16 cellular contexts compared by ENCODE assay signal in genomic region chr4:52850406-52851119, GRCh38. TPM values are rescaled to one million over a fixed set of nuclear protein-coding genes. Genes with fewer than 3 reads are reported as not detected.
DNase-seq lines count a peak whose midpoint lies in the region; ATAC-seq, FAIRE-seq and TF ChIP-seq lines count a peak whose summit lies in the region.
"Had no signal": no experiment of that assay in that cellular context is flagged by ENCODE, and none has a peak within 500 bp of the region (broad histone marks: within the 10 kb centered on the region; RNA-seq: fewer than 3 reads in every experiment).

No MANE protein-coding gene starts in this region.

- FAIRE-seq in bronchial epithelial cell (lab: Jason Lieb, UNC) = peak; percentile 73
- FAIRE-seq: A204.1 had no signal

- H3K4me3 Mint-ChIP-seq in progenitor cell of endocrine pancreas (ENCODE audit: low read depth) = no peak overlapping the region
- H3K4me3 Mint-ChIP-seq: CD4-positive, alpha-beta T cell had no signal

- H3K27ac Mint-ChIP-seq in progenitor cell of endocrine pancreas = peak overlapping the region; percentile 7
- H3K27ac Mint-ChIP-seq: CD4-positive, alpha-beta T cell had no signal

- intact Hi-C loops in left colon (cut with DNase I, micrococcal nuclease) = no loop called here

- TF ChIP-seq CTCF in bronchial epithelial cell (IDR thresholded peaks at IDR 0.05; ENCODE audit: insufficient read depth, low read length, severe bottlenecking) (no peak), progenitor cell of endocrine pancreas (IDR thresholded peaks at IDR 0.05; ENCODE audit: unreplicated experiment) (no peak), foreskin fibroblast (IDR thresholded peaks at IDR 0.05; ENCODE audit: low read depth, low read length) (no peak)

- peaks cover 31% of the 10 kb centered on the region for H3K4me1 Mint-ChIP-seq in progenitor cell of endocrine pancreas (ENCODE audit: low read depth)

- no peaks in the 10 kb centered on the region for H3K36me3 ChIP-seq in bronchial epithelial cell (ENCODE audit: control insufficient read depth, insufficient read depth, low read length)
- H3K36me3 ChIP-seq: BE2C, HAP-1 had no signal

- H3K27me3 Mint-ChIP-seq in progenitor cell of endocrine pancreas = peaks cover 8% of the 10 kb centered on the region
- H3K27me3 Mint-ChIP-seq: CD4-positive, alpha-beta T cell had no signal

- peak; percentile 87 for ATAC-seq in left colon
- no peak for ATAC-seq in HG03520 (IDR thresholded peaks at IDR 0.05; ENCODE audit: unreplicated experiment)

- no peaks in the 10 kb centered on the region for H3K36me3 Mint-ChIP-seq in progenitor cell of endocrine pancreas (ENCODE audit: insufficient read depth)

- H3K27me3 ChIP-seq in bronchial epithelial cell (ENCODE audit: control insufficient read depth, insufficient read depth, low read length) = no peaks in the 10 kb centered on the region
- H3K27me3 ChIP-seq: BE2C had no signal

- DNase-seq in bronchial epithelial cell (ENCODE audit: low read depth) = no peak
- DNase-seq in left colon = no peak
- DNase-seq in progenitor cell of endocrine pancreas (ENCODE audit: low spot score, unreplicated experiment) = no peak
- DNase-seq in NCI-H226 = no peak
- no peak for DNase-seq in foreskin fibroblast
- DNase-seq: ACHN; BE2C; C1 segment of cervical spinal cord; Calu3; CD4-positive, alpha-beta T cell; DMS79 treated with DMSO at 0.1 percent for 48 hours; GF-D8 had no signal

- H3K9me3 Mint-ChIP-seq in progenitor cell of endocrine pancreas (ENCODE audit: low read depth) = no peaks in the 10 kb centered on the region
- H3K9me3 Mint-ChIP-seq: CD4-positive, alpha-beta T cell had no signal

- H3K4me3 ChIP-seq in bronchial epithelial cell (ENCODE audit: low read depth, low read length) = no peak overlapping the region
- H3K4me3 ChIP-seq in foreskin fibroblast (ENCODE audit: low read depth in 1 of 2, low read length in 2 of 2) = no peak overlapping the region
- H3K4me3 ChIP-seq: HAP-1 had no signal

RNA-seq across cellular contexts. Expression of gene RASL11B, which starts 11.6 kb away (rescaled TPM):
- total RNA-seq in bronchial epithelial cell (0.77 and 1.3 TPM in 2 replicates), left colon (under 1 TPM in 1 of 2 donors, not detected in 1; 0.17 TPM), progenitor cell of endocrine pancreas (9.3 and 9.7 TPM in 2 replicates)
- total RNA-seq: HT1080 had no signal
